9 cellular contexts compared by ENCODE assay signal in the genomic region with DNA sequence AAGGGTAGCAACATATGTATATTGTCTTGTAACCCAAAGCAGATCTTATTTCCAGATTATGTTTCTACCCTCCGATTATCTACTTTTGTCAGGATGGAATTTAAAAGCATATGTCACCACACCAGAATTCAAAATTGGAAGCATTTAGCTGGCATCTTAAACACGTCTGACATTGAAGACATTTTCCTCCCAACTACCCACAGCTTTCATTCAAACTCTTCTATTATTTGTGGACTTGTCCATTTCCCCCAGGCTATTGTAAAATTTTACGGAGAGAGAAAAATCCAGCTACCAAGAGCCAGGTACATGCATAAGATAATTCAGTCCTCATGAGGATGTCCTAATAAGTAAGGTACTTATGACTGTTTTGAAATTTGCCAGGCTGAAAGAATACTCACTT.
"Had no signal": no experiment of that assay in that cellular context is flagged by ENCODE, and none has a peak within 500 bp of the region (broad histone marks: within the 10 kb centered on the region; RNA-seq: fewer than 3 reads in every experiment).

No MANE protein-coding gene starts in this region.

- H3K4me1 Mint-ChIP-seq: GM23338, H9 had no signal

- H3K4me1 ChIP-seq: HAP-1 had no signal

- H3K27ac Mint-ChIP-seq: GM23338, H9, HFFc6 had no signal

- H3K4me3 ChIP-seq: GM23248, GM23338, HAP-1 had no signal

- H3K36me3 ChIP-seq: HAP-1 had no signal

- DNase-seq: GM23248, GOT3, H7, H9, HCEC 1CT, HFFc6 had no signal

- ATAC-seq: GM23338, HCT116 had no signal

- H2AFZ ChIP-seq: GM23248, GM23338 had no signal

- H3K4me2 ChIP-seq: GM23338 had no signal

- H3K9me3 Mint-ChIP-seq: GM23338, H9 had no signal

- H3K9me3 ChIP-seq: HAP-1 had no signal

- H3K4me3 Mint-ChIP-seq: GM23338, H9, HFFc6 had no signal

- H3K9ac ChIP-seq: GM23248 had no signal

- H3K27ac ChIP-seq: GM23248 had no signal
